Comparison of ENCODE assay signal across 33 cellular contexts in the genomic region with DNA sequence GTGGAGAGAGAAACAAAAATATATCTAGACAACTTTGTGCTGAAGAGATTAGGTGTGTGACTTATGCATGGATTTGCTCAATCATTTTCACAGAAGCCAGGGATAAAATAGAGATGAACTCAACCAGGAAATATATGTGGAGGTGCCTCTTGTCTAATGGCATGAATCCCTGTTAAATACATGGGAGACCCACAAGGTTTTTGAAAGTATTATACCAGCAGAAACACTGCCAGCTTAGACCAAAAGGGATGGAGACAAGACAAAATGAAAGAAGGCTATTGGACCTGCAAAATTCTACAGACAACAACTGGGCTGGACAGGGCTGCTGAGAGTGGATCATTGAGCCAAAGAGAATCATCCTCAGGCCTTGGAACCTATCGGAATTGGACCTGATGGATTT.
"Had no signal": no experiment of that assay in that cellular context is flagged by ENCODE, and none has a peak within 500 bp of the region (broad histone marks: within the 10 kb centered on the region; RNA-seq: fewer than 3 reads in every experiment).

No MANE protein-coding gene starts in this region.

- ATAC-seq: activated naive CD4-positive, alpha-beta T cell treated with anti-CD3 and anti-CD28 coated beads, Interleukin-2, amount 50 U/mL, for 72 hours; activated naive CD8-positive, alpha-beta T cell treated with anti-CD3 and anti-CD28 coated beads, Interleukin-2, amount 50 U/mL, for 24 hours; activated T-cell treated with anti-CD3 and anti-CD28 coated beads, Interleukin-2, amount 50 U/mL, for 4 hours; activated T-cell treated with anti-CD3 and anti-CD28 coated beads, Interleukin-2, amount 50 U/mL, for 72 hours; activated T-helper 17 cell treated with anti-CD3 and anti-CD28 coated beads, Interleukin-2, amount 50 U/mL, for 72 hours; body of pancreas had no signal

- DNase-seq: activated effector memory CD4-positive, alpha-beta T cell treated with anti-CD3 and anti-CD28 coated beads, Interleukin-2, amount 50 U/mL, for 16 hours; activated effector memory CD4-positive, alpha-beta T cell treated with Interleukin-2 at 50 U/mL for 16 hours; activated gamma-delta T cell; activated gamma-delta T cell treated with Interleukin-2 at 50 U/mL for 16 hours; activated naive CD4-positive, alpha-beta T cell; activated naive CD4-positive, alpha-beta T cell treated with anti-CD3 and anti-CD28 coated beads for 36 hours; activated naive CD4-positive, alpha-beta T cell treated with anti-CD3 and anti-CD28 coated beads, Interleukin-2, amount 10 ng/mL, durations not matched to agents 7 days and 5 days; activated naive CD4-positive, alpha-beta T cell treated with anti-CD3 and anti-CD28 coated beads, Interleukin-2, amount 50 U/mL, for 16 hours; activated naive CD4-positive, alpha-beta T cell treated with Interleukin-2 at 50 U/mL for 16 hours; activated naive CD8-positive, alpha-beta T cell treated with anti-CD3 and anti-CD28 coated beads for 36 hours; activated naive CD8-positive, alpha-beta T cell treated with anti-CD3 and anti-CD28 coated beads, Interleukin-2, amount 10 ng/mL, durations not matched to agents 7 days and 5 days; activated naive CD8-positive, alpha-beta T cell treated with anti-CD3 and anti-CD28 coated beads, Interleukin-2, amount 50 U/mL, for 24 hours; activated T-cell treated with anti-CD3 and anti-CD28 coated beads, Interleukin-2, amount 50 U/mL, for 1 hour; activated T-cell treated with anti-CD3 and anti-CD28 coated beads, Interleukin-2, amount 50 U/mL, for 24 hours; activated T-cell treated with anti-CD3 and anti-CD28 coated beads, Interleukin-2, amount 50 U/mL, for 4 hours; activated T-cell treated with anti-CD3 and anti-CD28 coated beads, Interleukin-2, amount 50 U/mL, for 48 hours; activated T-cell treated with anti-CD3 and anti-CD28 coated beads, Interleukin-2, amount 50 U/mL, for 72 hours; adrenal gland; amniotic stem cell; amygdala; anterior cingulate cortex; aorta; body of pancreas; brain microvascular endothelial cell; caudate nucleus; central memory CD4-positive, alpha-beta T cell; cerebellar nuclear complex had no signal

- H3K4me3 ChIP-seq: adrenal gland, body of pancreas, breast epithelium, cardiac muscle cell had no signal

- H3K36me3 ChIP-seq: adrenal gland, brain microvascular endothelial cell, breast epithelium, cardiac muscle cell had no signal

- H3K27ac ChIP-seq: adrenal gland, body of pancreas, brain microvascular endothelial cell, breast epithelium, cardiac muscle cell had no signal

- FAIRE-seq: astrocyte, bronchial epithelial cell had no signal

- H3K27me3 ChIP-seq: adrenal gland, body of pancreas, brain microvascular endothelial cell, breast epithelium, cardiac muscle cell had no signal

- H3K9me3 ChIP-seq: body of pancreas had no signal

- H3K4me1 ChIP-seq: adrenal gland, body of pancreas, breast epithelium had no signal
